Comparison of ENCODE assay signal across 9 cellular contexts in the genomic region with DNA sequence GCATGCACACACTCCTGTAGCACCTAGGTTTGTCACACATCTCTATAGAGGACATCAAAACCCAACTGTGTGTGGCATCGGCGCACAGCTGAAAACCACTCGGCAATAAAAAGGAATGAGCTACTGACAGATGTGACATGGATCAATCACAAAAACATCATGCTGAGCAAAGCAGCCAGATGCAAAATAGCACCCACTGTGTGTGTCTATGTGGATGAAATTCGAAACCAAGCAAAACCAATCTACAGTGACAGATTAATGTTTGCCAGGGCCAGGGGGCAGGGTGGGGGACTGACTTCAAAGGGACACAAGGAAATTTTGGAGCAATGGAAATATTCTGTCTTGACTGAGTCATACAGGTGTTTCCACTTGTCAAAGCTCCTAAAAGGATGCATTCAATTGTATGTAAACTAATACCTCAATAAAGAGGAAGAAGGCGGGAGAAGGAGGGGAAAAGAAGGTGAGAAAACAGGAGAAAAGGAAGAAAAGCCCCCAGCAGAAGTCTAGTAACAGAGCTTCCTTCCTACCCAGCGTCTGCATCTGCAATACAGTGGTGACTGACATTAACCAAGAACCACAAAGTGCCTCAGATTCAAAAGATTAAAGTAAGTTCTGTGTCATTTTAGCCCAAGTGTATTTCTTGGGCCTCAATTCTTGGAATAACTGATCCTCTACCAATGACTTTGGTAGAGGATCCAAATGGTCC. TPM values are rescaled to one million over a fixed set of nuclear protein-coding genes. Genes with fewer than 3 reads are reported as not detected.
DNase-seq lines count a peak whose midpoint lies in the region; ATAC-seq and TF ChIP-seq lines count a peak whose summit lies in the region.
"Had no signal": no experiment of that assay in that cellular context is flagged by ENCODE, and none has a peak within 500 bp of the region (broad histone marks: within the 10 kb centered on the region; RNA-seq: fewer than 3 reads in every experiment).

No MANE protein-coding gene starts in this region.

- H4K20me1 ChIP-seq in DND-41 (ENCODE audit: insufficient read depth, low read length) = peaks cover 57% of the 10 kb centered on the region

- DNase-seq in DND-41 = peak; percentile 25
- peak; percentile 29 for DNase-seq in activated CD4-positive, alpha-beta T cell treated with anti-CD3 and anti-CD28 coated beads for 48 hours
- DNase-seq in left kidney (ENCODE audit: low read depth, low spot score) = peak; percentile 88
- DNase-seq in immature natural killer cell = no peak
- no peak for DNase-seq in NCI-H1105 (lab: John Stamatoyannopoulos, UW)
- no peak for DNase-seq in tibial artery

- no peaks in the 10 kb centered on the region for H3K9me3 Mint-ChIP-seq in immature natural killer cell

- H3K4me1 ChIP-seq in DND-41 (ENCODE audit: insufficient read depth, low read length) (peaks cover 9% of the 10 kb centered on the region), tibial artery (peaks cover 0 to 71% (median 49%) of the 10 kb centered on the region in 4 donors)

- H3K27me3 ChIP-seq in DND-41 (ENCODE audit: insufficient read depth, low read length, poor library complexity) = no peaks in the 10 kb centered on the region
- H3K27me3 ChIP-seq in tibial artery = no peaks in the 10 kb centered on the region
- H3K27me3 ChIP-seq: SJSA1 had no signal

- H3K27ac Mint-ChIP-seq in immature natural killer cell = peak overlapping the region in 2 of 6 donors; percentile 10 to 52

- H3K4me3 Mint-ChIP-seq in immature natural killer cell = no peak overlapping the region

- peaks cover 0 to 7% (median 1%) of the 10 kb centered on the region in 3 donors for H3K27me3 Mint-ChIP-seq in immature natural killer cell (ENCODE audit: low read depth in 3 of 3)

- H2AFZ ChIP-seq in DND-41 (ENCODE audit: low read depth, low read length) = no peak overlapping the region

- peaks cover 43 to 62% of the 10 kb centered on the region in 2 donors for H3K4me1 Mint-ChIP-seq in immature natural killer cell

- no peak overlapping the region for H3K4me2 ChIP-seq in DND-41 (ENCODE audit: insufficient read depth, low read length)

- H3K36me3 ChIP-seq in DND-41 (ENCODE audit: insufficient read depth, low read length) (peaks cover 4% of the 10 kb centered on the region; the same call in 1 of the 2 replicates), tibial artery (peaks cover 0 to 5% (median 4%) of the 10 kb centered on the region in 3 donors)

- no peaks in the 10 kb centered on the region for H3K36me3 Mint-ChIP-seq in immature natural killer cell

- H3K9me3 ChIP-seq in DND-41 (ENCODE audit: insufficient read depth, low read length, severe bottlenecking) (no peaks in the 10 kb centered on the region), tibial artery (no peaks in the 10 kb centered on the region)

- no peak overlapping the region for H3K27ac ChIP-seq in DND-41 (ENCODE audit: low read length)
- H3K27ac ChIP-seq in tibial artery = peak overlapping the region in 1 of 2 donors; percentile 18
- H3K27ac ChIP-seq: SJSA1 had no signal

- TF ChIP-seq CTCF in DND-41 (IDR thresholded peaks at IDR 0.05; ENCODE audit: borderline replicate concordance, extremely low read depth, low read length, poor library complexity, severe bottlenecking) = no peak
- no peak for TF ChIP-seq CTCF in tibial artery (IDR thresholded peaks at IDR 0.05)

- H3K9ac ChIP-seq in DND-41 (ENCODE audit: low read depth, low read length) = no peak overlapping the region

- H3K4me3 ChIP-seq in DND-41 (ENCODE audit: low read depth in 1 of 2, low read length in 2 of 2) (no peak overlapping the region), tibial artery (no peak overlapping the region)
- H3K4me3 ChIP-seq: SJSA1 had no signal

- peak; percentile 86 for ATAC-seq in DND-41 (ENCODE audit: insufficient read depth, low read depth)
- ATAC-seq in HG02943 (IDR thresholded peaks at IDR 0.05; ENCODE audit: low read depth, unreplicated experiment) = peak; percentile 55
- ATAC-seq in GM18873 (IDR thresholded peaks at IDR 0.05; ENCODE audit: low FRiP score, unreplicated experiment) = no peak

- intact Hi-C loops in tibial artery (cut with DNase I; ENCODE audit: low total_unique reads) = loop anchor here (10.0 kb wide), 1 partner anchor 60 kb away; no protein-coding TSS in a partner anchor

- H3K79me2 ChIP-seq in DND-41 (ENCODE audit: insufficient read depth, low read length) = peaks cover 79% of the 10 kb centered on the region

RNA-seq across cellular contexts. Expression of a gene that starts 49.8 kb away (rescaled TPM):
- 10 to 100 TPM; 18.4 to 31.6 (median 23.0) TPM for polyA plus RNA-seq in immature natural killer cell

Comparison
In these comparisons a context has a peak if more than half of its experiments do, and no peak if none do; other contexts are left out.
1. DNase-seq: peak in DND-41 (single experiment), activated CD4-positive, alpha-beta T cell treated with anti-CD3 and anti-CD28 coated beads for 48 hours (single experiment) and left kidney (single experiment); none in immature natural killer cell (0 of 3), NCI-H1105 (single experiment) and tibial artery (0 of 2).